In genomic region chr3:185880600-185880999, GRCh38 we compare ENCODE assay signal across 20 cellular contexts. TPM values are rescaled to one million over a fixed set of nuclear protein-coding genes. Genes with fewer than 3 reads are reported as not detected.
DNase-seq lines count a peak whose midpoint lies in the region; ATAC-seq and TF ChIP-seq lines count a peak whose summit lies in the region.
"Had no signal": no experiment of that assay in that cellular context is flagged by ENCODE, and none has a peak within 500 bp of the region (broad histone marks: within the 10 kb centered on the region; RNA-seq: fewer than 3 reads in every experiment).

No MANE protein-coding gene starts in this region.

- TF ChIP-seq CTCF in brain microvascular endothelial cell (IDR thresholded peaks at IDR 0.05; ENCODE audit: low read depth, low read length, missing control alignments) (no peak), endodermal cell (conservative IDR thresholded peaks at IDR 0.05) (no peak)

- H3K4me3 ChIP-seq in MG63 (no peak overlapping the region), brain microvascular endothelial cell (ENCODE audit: low read depth, low read length) (no peak overlapping the region), endodermal cell (ENCODE audit: low read length) (no peak overlapping the region)
- H3K4me3 ChIP-seq: A549, SJSA1 had no signal

- no peak overlapping the region for H3K4me3 Mint-ChIP-seq in endodermal cell

- no peak overlapping the region for H3K9ac ChIP-seq in endodermal cell (ENCODE audit: extremely low read depth, low read length, poor library complexity, severe bottlenecking)

- H3K4me1 ChIP-seq in endodermal cell (ENCODE audit: control insufficient read depth, insufficient read depth, low read length): no peaks in the 10 kb centered on the region
- H3K4me1 ChIP-seq: A549, BE2C, SJSA1 had no signal

- 94 to 98% methylated on average over 6 to 7 of the region's 7 CpGs for WGBS in endodermal cell (ENCODE audit: insufficient coverage in 1 of 2, insufficient read length in 1 of 2), 2 experiments

- no peaks in the 10 kb centered on the region for H3K36me3 Mint-ChIP-seq in endodermal cell (ENCODE audit: low read depth)

- DNase-seq in HCEC 1CT: peak; percentile 13
- DNase-seq in MG63: peak; percentile 15
- DNase-seq in brain microvascular endothelial cell: peak; percentile 3
- peak; percentile 14 for DNase-seq in iris pigment epithelial cell (ENCODE audit: low read depth)
- no peak for DNase-seq in dermis blood vessel endothelial cell
- no peak for DNase-seq in NCI-H1694 (lab: John Stamatoyannopoulos, UW)
- no peak for DNase-seq in endodermal cell
- DNase-seq: DMS79, Kasumi-1, NCI-H1092 treated with DMSO at 0.1 percent for 48 hours, NCI-H2081, NCI-H2171, NCI-H524 treated with DMSO at 0.1 percent for 48 hours, SW 1271 had no signal

- H3K27ac Mint-ChIP-seq in endodermal cell: no peak overlapping the region

- H3K9me3 ChIP-seq in MG63 (no peaks in the 10 kb centered on the region), endodermal cell (ENCODE audit: control insufficient read depth, low read length) (no peaks in the 10 kb centered on the region)
- H3K9me3 ChIP-seq: A549, BE2C, SJSA1 had no signal

- H3K27me3 ChIP-seq in MG63 (no peaks in the 10 kb centered on the region), brain microvascular endothelial cell (replicated peaks) (no peaks in the 10 kb centered on the region), endodermal cell (ENCODE audit: control insufficient read depth, insufficient read depth, low read length, poor library complexity, severe bottlenecking) (no peaks in the 10 kb centered on the region)

- H3K36me3 ChIP-seq in MG63: no peaks in the 10 kb centered on the region
- no peaks in the 10 kb centered on the region for H3K36me3 ChIP-seq in brain microvascular endothelial cell (replicated peaks)
- no peaks in the 10 kb centered on the region for H3K36me3 ChIP-seq in endodermal cell (ENCODE audit: control insufficient read depth, insufficient read depth, low read length)
- H3K36me3 ChIP-seq: BE2C, SJSA1 had no signal

- H3K27me3 Mint-ChIP-seq in endodermal cell (ENCODE audit: insufficient read depth): no peaks in the 10 kb centered on the region

- H3K27ac ChIP-seq in brain microvascular endothelial cell (no peak overlapping the region), endodermal cell (ENCODE audit: low read depth, low read length) (no peak overlapping the region)
- H3K27ac ChIP-seq: A549, SJSA1 had no signal

- in situ Hi-C loops in brain microvascular endothelial cell (cut with HindIII; ENCODE audit: low pct_ligation_motif_present, low sequenced_read_pairs): no loop called here

- no peaks in the 10 kb centered on the region for H3K4me1 Mint-ChIP-seq in endodermal cell

- ATAC-seq in GM19351 (IDR thresholded peaks at IDR 0.05; ENCODE audit: unreplicated experiment): no peak
- ATAC-seq: Right ventricle myocardium inferior had no signal

- H3K9me3 Mint-ChIP-seq in endodermal cell: no peaks in the 10 kb centered on the region

RNA-seq across cellular contexts. Expression of gene IGF2BP2, which starts 55.8 kb away (rescaled TPM):
- total RNA-seq in MG63 (2014; rRNA removed; shearing (Covaris generic); ENCODE audit: low replicate concordance): 26.2 and 49.3 TPM in 2 replicates
- total RNA-seq in dermis blood vessel endothelial cell (30.0 and 61.2 TPM in 2 replicates), endodermal cell (100 to 1,000 TPM; 143 to 162 TPM)
- polyA plus RNA-seq in endodermal cell (2013, experiment 1 of 2): 156 TPM
- polyA plus RNA-seq in endodermal cell (2013, experiment 2 of 2): 148 TPM
- total RNA-seq: OCI-LY7 had no signal

RNA-seq across cellular contexts. Expression of gene TRA2B, which starts 57.2 kb away (rescaled TPM):
- total RNA-seq in MG63 (2014; rRNA removed; shearing (Covaris generic); ENCODE audit: low replicate concordance): 158 and 271 TPM in 2 replicates
- total RNA-seq in dermis blood vessel endothelial cell (219 and 227 TPM in 2 replicates), endodermal cell (100 to 1,000 TPM; 222 to 230 TPM)
- 259 TPM for polyA plus RNA-seq in endodermal cell (2013, experiment 1 of 2)
- polyA plus RNA-seq in endodermal cell (2013, experiment 2 of 2): 232 TPM

Comparison
In these comparisons a context has a peak if more than half of its experiments do, and no peak if none do; other contexts are left out.
1. DNase-seq: peak in HCEC 1CT (single experiment), MG63 (single experiment), brain microvascular endothelial cell (single experiment) and iris pigment epithelial cell (single experiment); none in dermis blood vessel endothelial cell (single experiment), NCI-H1694 (single experiment) and endodermal cell (single experiment).